In the genomic region with DNA sequence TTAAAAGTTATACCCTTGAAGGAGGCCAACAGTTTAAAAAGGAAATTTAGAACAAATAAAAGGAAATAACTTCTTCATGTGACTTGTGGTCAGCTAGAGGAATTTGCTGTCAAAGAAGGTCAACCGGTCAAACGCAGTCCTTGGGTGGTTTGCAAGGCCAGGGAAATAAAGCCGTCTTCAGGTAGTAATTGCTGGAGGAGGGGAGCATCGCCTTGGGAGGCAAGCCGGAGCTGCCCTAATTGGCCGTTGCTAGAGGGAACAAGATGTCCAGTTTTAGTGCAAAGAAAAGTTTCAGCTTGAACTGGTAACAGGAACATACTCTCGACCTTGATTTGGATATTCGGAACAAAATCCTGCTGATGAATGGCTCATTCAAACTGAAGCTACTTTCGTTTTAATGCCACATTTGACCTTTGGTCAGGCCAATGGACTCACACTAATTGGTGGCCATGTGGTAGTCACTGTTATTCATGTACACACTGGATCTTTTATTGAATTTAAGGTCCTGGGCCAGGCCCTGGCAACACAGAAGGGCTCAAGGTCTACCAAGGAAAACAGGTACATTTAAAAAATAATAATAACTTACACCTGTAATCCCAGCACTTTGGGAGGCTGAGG, we compare ENCODE assay signal across 20 cellular contexts. TPM values are rescaled to one million over a fixed set of nuclear protein-coding genes. Genes with fewer than 3 reads are reported as not detected.
A peak's percentile ranks its signal among the peaks of the same experiment; 100 is the strongest.
DNase-seq lines count a peak whose midpoint lies in the region; ATAC-seq, FAIRE-seq and TF ChIP-seq lines count a peak whose summit lies in the region.
"Had no signal": no experiment of that assay in that cellular context is flagged by ENCODE, and none has a peak within 500 bp of the region (broad histone marks: within the 10 kb centered on the region; RNA-seq: fewer than 3 reads in every experiment).

No MANE protein-coding gene starts in this region.

- no peak for TF ChIP-seq POLR2A in suprapubic skin (IDR thresholded peaks at IDR 0.05)

- in situ Hi-C loops in Caki2 (cut with HindIII; ENCODE audit: low pct_unique_long_range_greater_than_20kb, low sequenced_read_pairs) = no loop called here
- in situ Hi-C loops in SK-MEL-5 (cut with HindIII; ENCODE audit: low pct_unique_long_range_greater_than_20kb, low sequenced_read_pairs) = no loop called here

- H3K4me1 ChIP-seq in osteoblast (ENCODE audit: insufficient read depth, low read length) (peaks cover 4% of the 10 kb centered on the region), pancreas (no peaks in the 10 kb centered on the region), suprapubic skin (no peaks in the 10 kb centered on the region)
- H3K4me1 ChIP-seq: colonic mucosa, psoas muscle, thyroid gland had no signal

- H3K27ac ChIP-seq in osteoblast (ENCODE audit: low read depth, low read length) (no peak overlapping the region), pancreas (no peak overlapping the region), suprapubic skin (no peak overlapping the region)
- H3K27ac ChIP-seq: colonic mucosa, epithelial cell of prostate, psoas muscle, thyroid gland had no signal

- ATAC-seq in pancreas = no peak
- ATAC-seq: psoas muscle; stimulated activated effector memory CD8-positive, alpha-beta T cell treated with anti-CD3 and anti-CD28 coated beads, Interleukin-12 subunit alpha, Interleukin-12 subunit beta, amount 100 ng/mL, for 72 hours had no signal

- peak; percentile 59 for DNase-seq in Caki2 (ENCODE audit: low read depth)
- peak; percentile 86 for DNase-seq in SK-MEL-5 (ENCODE audit: low read depth, low spot score)
- DNase-seq in iris pigment epithelial cell (ENCODE audit: low read depth) = peak; percentile 60
- no peak for DNase-seq in osteoblast (ENCODE audit: insufficient read length, low spot score, missing footprints)
- DNase-seq in pancreas = no peak
- DNase-seq in suprapubic skin (ENCODE audit: low spot score in 2 of 2) = no peak
- no peak for DNase-seq in hippocampal formation (lab: John Stamatoyannopoulos, UW)
- DNase-seq in pons (ENCODE audit: low spot score) = no peak
- DNase-seq: activated CD4-positive, alpha-beta T cell treated with anti-CD3 and anti-CD28 coated beads, Interleukin-2, amount 10 ng/mL, durations not matched to agents 7 days and 5 days; colonic mucosa; DMS53; NCI-H1694 treated with DMSO at 0.1 percent for 48 hours; NCI-H446 treated with DMSO at 0.1 percent for 48 hours; NK-92 treated with Interleukin-12 subunit alpha and Interleukin-12 subunit beta, amount 100 ng/mL, for 24 hours; psoas muscle; stimulated activated CD4-positive, alpha-beta T cell treated with anti-CD3 and anti-CD28 coated beads, Interleukin-15, amount 100 ng/mL, for 24 hours; thyroid gland had no signal

- H4K20me1 ChIP-seq in osteoblast (ENCODE audit: insufficient read depth, low read length) = no peaks in the 10 kb centered on the region

- 55 to 75% methylated on average over 9 of the region's 9 CpGs for WGBS in pancreas, 2 donors
- 62% methylated on average over 9 of the region's 9 CpGs for WGBS in suprapubic skin

- no peaks in the 10 kb centered on the region for H3K27me3 ChIP-seq in osteoblast (ENCODE audit: insufficient read depth, low read length)
- no peaks in the 10 kb centered on the region for H3K27me3 ChIP-seq in pancreas
- H3K27me3 ChIP-seq in suprapubic skin = no peaks in the 10 kb centered on the region
- H3K27me3 ChIP-seq: colonic mucosa, thyroid gland had no signal

- no peaks in the 10 kb centered on the region for H3K79me2 ChIP-seq in osteoblast (ENCODE audit: insufficient read depth, low read length)

- no peak for TF ChIP-seq CTCF in osteoblast (IDR thresholded peaks at IDR 0.05; ENCODE audit: extremely low read depth, low read depth, low read length)
- no peak for TF ChIP-seq CTCF in pancreas (IDR thresholded peaks at IDR 0.05)
- TF ChIP-seq CTCF in suprapubic skin (IDR thresholded peaks at IDR 0.05) = no peak

- no peaks in the 10 kb centered on the region for H3K36me3 ChIP-seq in osteoblast (ENCODE audit: insufficient read depth, low read length)
- H3K36me3 ChIP-seq in pancreas = no peaks in the 10 kb centered on the region
- H3K36me3 ChIP-seq in suprapubic skin = no peaks in the 10 kb centered on the region
- H3K36me3 ChIP-seq: colonic mucosa, thyroid gland had no signal

- H3K9me3 ChIP-seq in osteoblast (ENCODE audit: low read depth, low read length) = no peaks in the 10 kb centered on the region
- no peaks in the 10 kb centered on the region for H3K9me3 ChIP-seq in pancreas
- H3K9me3 ChIP-seq in suprapubic skin = no peaks in the 10 kb centered on the region
- H3K9me3 ChIP-seq: colonic mucosa, psoas muscle, thyroid gland had no signal

- peak overlapping the region; percentile 64 for H3K4me2 ChIP-seq in osteoblast (ENCODE audit: insufficient read depth, low read length)

- H2AFZ ChIP-seq in osteoblast (ENCODE audit: low read length) = peak overlapping the region; percentile 74

- peak overlapping the region; percentile 9 for H3K4me3 ChIP-seq in osteoblast (ENCODE audit: insufficient read depth, low read length)
- no peak overlapping the region for H3K4me3 ChIP-seq in pancreas
- no peak overlapping the region for H3K4me3 ChIP-seq in suprapubic skin
- H3K4me3 ChIP-seq: colonic mucosa, lung, psoas muscle, thyroid gland had no signal

- no peak for TF ChIP-seq EP300 in suprapubic skin (IDR thresholded peaks at IDR 0.05)

- no peak for FAIRE-seq in pancreas (lab: Jason Lieb, UNC)

- intact Hi-C loops in pancreas (cut with DNase I) = no loop called here

RNA-seq across cellular contexts. Expression of a gene that starts 47.0 kb away (rescaled TPM):
- total RNA-seq in Caki2 (2014; rRNA removed; shearing (Covaris generic); ENCODE audit: low replicate concordance) = 27.8 and 44.0 TPM in 2 replicates
- 161 and 191 TPM in 2 replicates for total RNA-seq in SK-MEL-5 (2014; rRNA removed; shearing (Covaris generic))
- 117 and 156 TPM in 2 replicates for polyA plus RNA-seq in SK-MEL-5 (2015; cell fraction: cytosol; rRNA removed)
- 66.9 and 85.6 TPM in 2 replicates for polyA plus RNA-seq in SK-MEL-5 (2015; cell fraction: nucleus; rRNA removed)
- 40.9 and 43.6 TPM in 2 replicates for total RNA-seq in osteoblast
- total RNA-seq in pancreas = 10 to 100 TPM; 23.8 to 47.3 (median 38.6) TPM
- 10 to 100 TPM; 11.5 to 17.5 TPM for polyA plus RNA-seq in pancreas
- total RNA-seq in suprapubic skin = 100 to 1,000 TPM in 1 of 4 donors, 10 to 100 TPM in 3; 37.7 to 109 (median 64.6) TPM

Comparison
In these comparisons a context has a peak if more than half of its experiments do, and no peak if none do; other contexts are left out.
1. DNase-seq: peak in Caki2 (single experiment), SK-MEL-5 (single experiment) and iris pigment epithelial cell (single experiment); none in osteoblast (single experiment), pancreas (0 of 6), suprapubic skin (0 of 2), hippocampal formation (0 of 2) and pons (single experiment).